8 cellular contexts compared by ENCODE assay signal in genomic region chr4:139988863-139989765, GRCh38.
DNase-seq lines count a peak whose midpoint lies in the region; ATAC-seq and TF ChIP-seq lines count a peak whose summit lies in the region.

No MANE protein-coding gene starts in this region.

- TF ChIP-seq CTCF in mucosa of descending colon (IDR thresholded peaks at IDR 0.05): no peak

- peak overlapping the region; percentile 23 for H3K27ac ChIP-seq in caudate nucleus (ENCODE audit: low read depth, low read length)

- intact Hi-C loops in mucosa of descending colon (cut with DNase I, micrococcal nuclease): no loop called here

- H3K4me3 ChIP-seq in mucosa of descending colon: no peak overlapping the region

- H3K9me3 ChIP-seq in mucosa of descending colon: no peaks in the 10 kb centered on the region

- no peaks in the 10 kb centered on the region for H3K4me1 ChIP-seq in mucosa of descending colon (ENCODE audit: low read depth)

- H3K36me3 ChIP-seq in mucosa of descending colon (ENCODE audit: low read depth): no peaks in the 10 kb centered on the region

- ATAC-seq in mucosa of descending colon: peak; percentile 62
- peak; percentile 95 for ATAC-seq in stimulated activated naive CD8-positive, alpha-beta T cell treated with anti-CD3 and anti-CD28 coated beads, Interleukin-15, Interleukin-2, amounts not matched to agents 100 U/mL and 50 U/mL, for 24 hours
- no peak for ATAC-seq in HG03196 (IDR thresholded peaks at IDR 0.05; ENCODE audit: unreplicated experiment)
- no peak for ATAC-seq in HG03469 (IDR thresholded peaks at IDR 0.05; ENCODE audit: unreplicated experiment)
- ATAC-seq in GM18870 (IDR thresholded peaks at IDR 0.05; ENCODE audit: unreplicated experiment): no peak

- DNase-seq in CD1c-positive myeloid dendritic cell (ENCODE audit: extremely low spot score) (peak; percentile 88), NCI-H226 (peak; percentile 86), caudate nucleus (lab: John Stamatoyannopoulos, UW) (peak in 41 of 61 donors; percentile 3 to 90 (median 36)), mucosa of descending colon (no peak)
- DNase-seq in stimulated activated naive CD8-positive, alpha-beta T cell treated with anti-CD3 and anti-CD28 coated beads, Interleukin-15, Interleukin-2, amounts not matched to agents 100 U/mL and 50 U/mL, for 24 hours: peak; percentile 69

Comparison
In these comparisons a context has a peak if more than half of its experiments do, and no peak if none do; other contexts are left out.
1. DNase-seq: peak in CD1c-positive myeloid dendritic cell (single experiment), NCI-H226 (single experiment), caudate nucleus (41 of 61) and stimulated activated naive CD8-positive, alpha-beta T cell treated with anti-CD3 and anti-CD28 coated beads, Interleukin-15, Interleukin-2, amounts not matched to agents 100 U/mL and 50 U/mL, for 24 hours (single experiment); none in mucosa of descending colon (0 of 3).
2. ATAC-seq: peak in mucosa of descending colon (single experiment) and stimulated activated naive CD8-positive, alpha-beta T cell treated with anti-CD3 and anti-CD28 coated beads, Interleukin-15, Interleukin-2, amounts not matched to agents 100 U/mL and 50 U/mL, for 24 hours (single experiment); none in HG03196 (single experiment), HG03469 (single experiment) and GM18870 (single experiment).